In genomic region chr1:81412954-81413353, GRCh38 we compare ENCODE assay signal across 3 cellular contexts.
TF ChIP-seq lines count a peak whose summit lies in the region.

No MANE protein-coding gene starts in this region.

TF ChIP-seq in GM23338, 12 proteins besides CTCF, POLR2A, EP300 and RAD21:
- TF ChIP-seq ETS1 (IDR thresholded peaks at IDR 0.05) (no peak), ZNF462 (CRISPR knock-in tag; IDR thresholded peaks at IDR 0.05) (peak; percentile 34; the same call in 1 of the 2 replicates)
TF ChIP-seq in GM23338: peak in this region for 1.

TF ChIP-seq in H1, 55 proteins besides CTCF, POLR2A, EP300 and RAD21:
- TF ChIP-seq ATF2 (IDR thresholded peaks at IDR 0.05; ENCODE audit: low read length) (no peak), SAP30 (IDR thresholded peaks at IDR 0.05; ENCODE audit: insufficient read depth, insufficient replicate concordance, low read length) (no peak), CHD1 (IDR thresholded peaks at IDR 0.05; ENCODE audit: low read depth, low read length) (no peak), TEAD4 (IDR thresholded peaks at IDR 0.05; ENCODE audit: low read depth, low read length) (peak; percentile 89), TAF7 (optimal IDR thresholded peaks at IDR 0.05; ENCODE audit: borderline replicate concordance, low read depth, low read length) (no peak), NRF1 (IDR thresholded peaks at IDR 0.05; ENCODE audit: low read depth, low read length) (no peak), POU5F1 (IDR thresholded peaks at IDR 0.05; ENCODE audit: low read depth, low read length) (0 out of 2 replicates have a peak, but pooled peaks have one; percentile 36), NANOG (IDR thresholded peaks at IDR 0.05; ENCODE audit: insufficient read depth, low read depth, low read length, poor library complexity, severe bottlenecking) (no peak)

TF ChIP-seq in HepG2, 621 proteins besides CTCF, POLR2A, EP300 and RAD21:
- TF ChIP-seq PRDM4 (CRISPR knock-in tag; IDR thresholded peaks at IDR 0.05; ENCODE audit: borderline replicate concordance) (no peak), ZNF136 (CRISPR knock-in tag; IDR thresholded peaks at IDR 0.05; ENCODE audit: low read depth) (no peak), ZNF30 (CRISPR knock-in tag; IDR thresholded peaks at IDR 0.05) (no peak), ZNF367 (CRISPR knock-in tag; IDR thresholded peaks at IDR 0.05; ENCODE audit: borderline replicate concordance) (no peak), UBTF (CRISPR knock-in tag; IDR thresholded peaks at IDR 0.05) (no peak), ELK4 (CRISPR knock-in tag; IDR thresholded peaks at IDR 0.05; ENCODE audit: borderline replicate concordance) (no peak), HNF4A (CRISPR knock-in tag; IDR thresholded peaks at IDR 0.05) (no peak), MEF2D (CRISPR knock-in tag; IDR thresholded peaks at IDR 0.05) (no peak), MNT (IDR thresholded peaks at IDR 0.05) (no peak), MEIS1 (CRISPR knock-in tag; IDR thresholded peaks at IDR 0.05; ENCODE audit: borderline replicate concordance) (no peak), ZNF543 (CRISPR knock-in tag; IDR thresholded peaks at IDR 0.05) (no peak), FOXP4 (CRISPR knock-in tag; IDR thresholded peaks at IDR 0.05) (no peak), GTF3A (CRISPR knock-in tag; conservative IDR thresholded peaks at IDR 0.05) (no peak), HOXA3 (CRISPR knock-in tag; IDR thresholded peaks at IDR 0.05) (no peak), KDM6A (CRISPR knock-in tag; IDR thresholded peaks at IDR 0.05; ENCODE audit: low read depth) (no peak), RNF2 (conservative IDR thresholded peaks at IDR 0.05; ENCODE audit: low read depth) (no peak), HCFC1 (IDR thresholded peaks at IDR 0.05; ENCODE audit: low read depth, low read length) (no peak)
